ENCODE assay signal across 1 cellular context in genomic region chrX:71671043-71671829, GRCh38.
TF ChIP-seq lines count a peak whose summit lies in the region.

No MANE protein-coding gene starts in this region.

TF ChIP-seq in GM23338, 12 proteins besides CTCF, POLR2A, EP300 and RAD21 (continued from another document):
- no peak for TF ChIP-seq ZNF462 (CRISPR knock-in tag; IDR thresholded peaks at IDR 0.05)
- TF ChIP-seq ZNF114 (CRISPR knock-in tag; IDR thresholded peaks at IDR 0.05) = no peak
